Comparison of ENCODE assay signal across 1 cellular context in the genomic region with DNA sequence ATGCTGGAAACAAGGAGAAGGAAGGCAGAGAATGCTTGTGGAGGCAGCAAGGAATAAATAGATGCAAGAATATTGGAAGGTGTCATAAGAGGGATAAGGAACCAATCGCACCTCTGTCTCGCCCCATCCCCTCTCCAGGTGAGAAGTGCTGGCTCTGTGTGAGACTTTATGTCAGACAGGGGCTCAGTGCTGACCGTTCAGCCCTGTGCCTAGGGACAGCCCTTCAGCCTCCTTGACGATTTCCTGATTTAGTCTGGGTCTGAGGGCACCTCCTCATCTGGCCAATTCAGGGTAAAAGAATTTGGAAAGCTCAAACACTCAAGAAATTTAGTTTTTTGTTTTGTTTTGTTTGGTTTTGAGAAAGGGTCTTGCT.
TF ChIP-seq lines count a peak whose summit lies in the region.

No MANE protein-coding gene starts in this region.

TF ChIP-seq in GM23338, 12 proteins besides CTCF, POLR2A, EP300 and RAD21:
- TF ChIP-seq, protein P1, sequence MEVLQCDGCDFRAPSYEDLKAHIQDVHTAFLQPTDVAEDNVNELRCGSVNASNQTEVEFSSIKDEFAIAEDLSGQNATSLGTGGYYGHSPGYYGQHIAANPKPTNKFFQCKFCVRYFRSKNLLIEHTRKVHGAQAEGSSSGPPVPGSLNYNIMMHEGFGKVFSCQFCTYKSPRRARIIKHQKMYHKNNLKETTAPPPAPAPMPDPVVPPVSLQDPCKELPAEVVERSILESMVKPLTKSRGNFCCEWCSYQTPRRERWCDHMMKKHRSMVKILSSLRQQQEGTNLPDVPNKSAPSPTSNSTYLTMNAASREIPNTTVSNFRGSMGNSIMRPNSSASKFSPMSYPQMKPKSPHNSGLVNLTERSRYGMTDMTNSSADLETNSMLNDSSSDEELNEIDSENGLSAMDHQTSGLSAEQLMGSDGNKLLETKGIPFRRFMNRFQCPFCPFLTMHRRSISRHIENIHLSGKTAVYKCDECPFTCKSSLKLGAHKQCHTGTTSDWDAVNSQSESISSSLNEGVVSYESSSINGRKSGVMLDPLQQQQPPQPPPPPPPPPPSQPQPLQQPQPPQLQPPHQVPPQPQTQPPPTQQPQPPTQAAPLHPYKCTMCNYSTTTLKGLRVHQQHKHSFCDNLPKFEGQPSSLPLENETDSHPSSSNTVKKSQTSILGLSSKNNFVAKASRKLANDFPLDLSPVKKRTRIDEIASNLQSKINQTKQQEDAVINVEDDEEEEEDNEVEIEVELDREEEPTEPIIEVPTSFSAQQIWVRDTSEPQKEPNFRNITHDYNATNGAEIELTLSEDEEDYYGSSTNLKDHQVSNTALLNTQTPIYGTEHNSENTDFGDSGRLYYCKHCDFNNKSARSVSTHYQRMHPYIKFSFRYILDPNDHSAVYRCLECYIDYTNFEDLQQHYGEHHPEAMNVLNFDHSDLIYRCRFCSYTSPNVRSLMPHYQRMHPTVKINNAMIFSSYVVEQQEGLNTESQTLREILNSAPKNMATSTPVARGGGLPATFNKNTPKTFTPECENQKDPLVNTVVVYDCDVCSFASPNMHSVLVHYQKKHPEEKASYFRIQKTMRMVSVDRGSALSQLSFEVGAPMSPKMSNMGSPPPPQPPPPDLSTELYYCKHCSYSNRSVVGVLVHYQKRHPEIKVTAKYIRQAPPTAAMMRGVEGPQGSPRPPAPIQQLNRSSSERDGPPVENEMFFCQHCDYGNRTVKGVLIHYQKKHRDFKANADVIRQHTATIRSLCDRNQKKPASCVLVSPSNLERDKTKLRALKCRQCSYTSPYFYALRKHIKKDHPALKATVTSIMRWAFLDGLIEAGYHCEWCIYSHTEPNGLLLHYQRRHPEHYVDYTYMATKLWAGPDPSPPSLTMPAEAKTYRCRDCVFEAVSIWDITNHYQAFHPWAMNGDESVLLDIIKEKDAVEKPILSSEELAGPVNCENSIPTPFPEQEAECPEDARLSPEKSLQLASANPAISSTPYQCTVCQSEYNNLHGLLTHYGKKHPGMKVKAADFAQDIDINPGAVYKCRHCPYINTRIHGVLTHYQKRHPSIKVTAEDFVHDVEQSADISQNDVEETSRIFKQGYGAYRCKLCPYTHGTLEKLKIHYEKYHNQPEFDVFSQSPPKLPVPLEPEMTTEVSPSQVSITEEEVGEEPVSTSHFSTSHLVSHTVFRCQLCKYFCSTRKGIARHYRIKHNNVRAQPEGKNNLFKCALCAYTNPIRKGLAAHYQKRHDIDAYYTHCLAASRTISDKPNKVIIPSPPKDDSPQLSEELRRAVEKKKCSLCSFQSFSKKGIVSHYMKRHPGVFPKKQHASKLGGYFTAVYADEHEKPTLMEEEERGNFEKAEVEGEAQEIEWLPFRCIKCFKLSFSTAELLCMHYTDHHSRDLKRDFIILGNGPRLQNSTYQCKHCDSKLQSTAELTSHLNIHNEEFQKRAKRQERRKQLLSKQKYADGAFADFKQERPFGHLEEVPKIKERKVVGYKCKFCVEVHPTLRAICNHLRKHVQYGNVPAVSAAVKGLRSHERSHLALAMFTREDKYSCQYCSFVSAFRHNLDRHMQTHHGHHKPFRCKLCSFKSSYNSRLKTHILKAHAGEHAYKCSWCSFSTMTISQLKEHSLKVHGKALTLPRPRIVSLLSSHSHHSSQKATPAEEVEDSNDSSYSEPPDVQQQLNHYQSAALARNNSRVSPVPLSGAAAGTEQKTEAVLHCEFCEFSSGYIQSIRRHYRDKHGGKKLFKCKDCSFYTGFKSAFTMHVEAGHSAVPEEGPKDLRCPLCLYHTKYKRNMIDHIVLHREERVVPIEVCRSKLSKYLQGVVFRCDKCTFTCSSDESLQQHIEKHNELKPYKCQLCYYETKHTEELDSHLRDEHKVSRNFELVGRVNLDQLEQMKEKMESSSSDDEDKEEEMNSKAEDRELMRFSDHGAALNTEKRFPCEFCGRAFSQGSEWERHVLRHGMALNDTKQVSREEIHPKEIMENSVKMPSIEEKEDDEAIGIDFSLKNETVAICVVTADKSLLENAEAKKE (CRISPR knock-in tag; IDR thresholded peaks at IDR 0.05), result no peak
- TF ChIP-seq STAT1 (IDR thresholded peaks at IDR 0.05; ENCODE audit: unreplicated experiment) (no peak), JUNB (IDR thresholded peaks at IDR 0.05; ENCODE audit: unreplicated experiment) (no peak), ZNF331 (CRISPR knock-in tag; IDR thresholded peaks at IDR 0.05; ENCODE audit: low read depth) (no peak), EZH2phosphoT487 (IDR thresholded peaks at IDR 0.05; ENCODE audit: unreplicated experiment) (no peak), NANOG (IDR thresholded peaks at IDR 0.05; ENCODE audit: borderline replicate concordance) (no peak), ETS1 (IDR thresholded peaks at IDR 0.05) (no peak), EZH2 (IDR thresholded peaks at IDR 0.05; ENCODE audit: low read depth, unreplicated experiment) (no peak), POLR2AphosphoS5 (IDR thresholded peaks at IDR 0.05; ENCODE audit: low read depth) (no peak), CREB1 (CRISPR knock-in tag; IDR thresholded peaks at IDR 0.05; ENCODE audit: low read depth) (no peak), ZNF114 (CRISPR knock-in tag; IDR thresholded peaks at IDR 0.05) (no peak)
- TF ChIP-seq, protein P2, sequence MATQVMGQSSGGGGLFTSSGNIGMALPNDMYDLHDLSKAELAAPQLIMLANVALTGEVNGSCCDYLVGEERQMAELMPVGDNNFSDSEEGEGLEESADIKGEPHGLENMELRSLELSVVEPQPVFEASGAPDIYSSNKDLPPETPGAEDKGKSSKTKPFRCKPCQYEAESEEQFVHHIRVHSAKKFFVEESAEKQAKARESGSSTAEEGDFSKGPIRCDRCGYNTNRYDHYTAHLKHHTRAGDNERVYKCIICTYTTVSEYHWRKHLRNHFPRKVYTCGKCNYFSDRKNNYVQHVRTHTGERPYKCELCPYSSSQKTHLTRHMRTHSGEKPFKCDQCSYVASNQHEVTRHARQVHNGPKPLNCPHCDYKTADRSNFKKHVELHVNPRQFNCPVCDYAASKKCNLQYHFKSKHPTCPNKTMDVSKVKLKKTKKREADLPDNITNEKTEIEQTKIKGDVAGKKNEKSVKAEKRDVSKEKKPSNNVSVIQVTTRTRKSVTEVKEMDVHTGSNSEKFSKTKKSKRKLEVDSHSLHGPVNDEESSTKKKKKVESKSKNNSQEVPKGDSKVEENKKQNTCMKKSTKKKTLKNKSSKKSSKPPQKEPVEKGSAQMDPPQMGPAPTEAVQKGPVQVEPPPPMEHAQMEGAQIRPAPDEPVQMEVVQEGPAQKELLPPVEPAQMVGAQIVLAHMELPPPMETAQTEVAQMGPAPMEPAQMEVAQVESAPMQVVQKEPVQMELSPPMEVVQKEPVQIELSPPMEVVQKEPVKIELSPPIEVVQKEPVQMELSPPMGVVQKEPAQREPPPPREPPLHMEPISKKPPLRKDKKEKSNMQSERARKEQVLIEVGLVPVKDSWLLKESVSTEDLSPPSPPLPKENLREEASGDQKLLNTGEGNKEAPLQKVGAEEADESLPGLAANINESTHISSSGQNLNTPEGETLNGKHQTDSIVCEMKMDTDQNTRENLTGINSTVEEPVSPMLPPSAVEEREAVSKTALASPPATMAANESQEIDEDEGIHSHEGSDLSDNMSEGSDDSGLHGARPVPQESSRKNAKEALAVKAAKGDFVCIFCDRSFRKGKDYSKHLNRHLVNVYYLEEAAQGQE (IDR thresholded peaks at IDR 0.05; ENCODE audit: unreplicated experiment), result no peak
TF ChIP-seq in GM23338: peak in this region for 0.
